22 cellular contexts compared by ENCODE assay signal in the genomic region with DNA sequence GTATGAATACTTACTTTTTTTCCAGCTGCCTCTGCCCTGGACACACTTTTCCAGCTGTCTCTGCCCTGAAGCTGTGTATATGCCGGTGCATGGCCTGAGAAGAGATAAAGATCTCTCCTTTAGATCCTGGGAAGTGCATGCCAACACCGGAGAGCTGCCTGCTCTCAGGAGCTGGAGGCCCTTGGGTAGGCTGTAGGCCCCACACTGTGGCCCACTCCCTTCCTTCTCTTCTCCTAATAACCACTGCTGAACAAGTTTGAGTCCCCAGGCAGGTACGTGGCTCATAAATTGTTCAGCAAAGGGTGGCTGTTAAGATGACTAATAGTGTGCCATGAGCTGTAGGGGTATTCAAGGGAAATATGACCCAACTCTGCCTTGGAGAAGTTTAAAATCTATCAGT.
DNase-seq lines count a peak whose midpoint lies in the region; ATAC-seq, FAIRE-seq and TF ChIP-seq lines count a peak whose summit lies in the region.
"Had no signal": no experiment of that assay in that cellular context is flagged by ENCODE, and none has a peak within 500 bp of the region (broad histone marks: within the 10 kb centered on the region; RNA-seq: fewer than 3 reads in every experiment).

No MANE protein-coding gene starts in this region.

- 0 out of 2 replicates have a peak, but pooled peaks cover 4% of the 10 kb centered on the region for H3K4me1 ChIP-seq in Panc1 (ENCODE audit: control insufficient read depth, insufficient read depth, low read length)
- H3K4me1 ChIP-seq in parathyroid adenoma = peaks cover 3% of the 10 kb centered on the region
- H3K4me1 ChIP-seq in colonic mucosa = no peaks in the 10 kb centered on the region
- H3K4me1 ChIP-seq: heart left ventricle had no signal

- H3K36me3 ChIP-seq in Panc1 (ENCODE audit: control insufficient read depth, insufficient read depth, low read length) (no peaks in the 10 kb centered on the region), bronchial epithelial cell (ENCODE audit: control insufficient read depth, insufficient read depth, low read length) (no peaks in the 10 kb centered on the region), parathyroid adenoma (ENCODE audit: control insufficient read depth, insufficient read depth, low read length) (no peaks in the 10 kb centered on the region), colonic mucosa (no peaks in the 10 kb centered on the region)
- H3K36me3 ChIP-seq: heart left ventricle had no signal

- FAIRE-seq in bronchial epithelial cell (lab: Jason Lieb, UNC) = no peak
- FAIRE-seq: small intestine had no signal

- no peak overlapping the region for H3K4me2 ChIP-seq in parathyroid adenoma (ENCODE audit: low read length)

- H3K27me3 ChIP-seq in Panc1 (ENCODE audit: control insufficient read depth, insufficient read depth, low read length) = no peaks in the 10 kb centered on the region
- no peaks in the 10 kb centered on the region for H3K27me3 ChIP-seq in bronchial epithelial cell (ENCODE audit: control insufficient read depth, insufficient read depth, low read length)
- no peaks in the 10 kb centered on the region for H3K27me3 ChIP-seq in parathyroid adenoma (ENCODE audit: control insufficient read depth, insufficient read depth, low read length)
- H3K27me3 ChIP-seq in colonic mucosa = no peaks in the 10 kb centered on the region

- H3K4me3 ChIP-seq in Panc1 (ENCODE audit: low read depth in 2 of 2, low read length in 2 of 2) = no peak overlapping the region
- H3K4me3 ChIP-seq in bronchial epithelial cell (ENCODE audit: low read depth, low read length) = no peak overlapping the region
- H3K4me3 ChIP-seq in parathyroid adenoma (ENCODE audit: low read depth, low read length) = no peak overlapping the region
- H3K4me3 ChIP-seq in colonic mucosa = no peak overlapping the region
- H3K4me3 ChIP-seq: heart left ventricle had no signal

- peak; percentile 68 for DNase-seq in ELR (ENCODE audit: low read depth)
- no peak for DNase-seq in Panc1 (ENCODE audit: low read depth, low spot score)
- DNase-seq in bronchial epithelial cell (ENCODE audit: low read depth) = peak; percentile 86
- no peak for DNase-seq in colonic mucosa
- no peak for DNase-seq in AG08396 (ENCODE audit: low spot score)
- no peak for DNase-seq in mucosa of gallbladder (ENCODE audit: low spot score)
- DNase-seq in NOMO-1 treated with dmso at 0.1 percent for 144 hours (lab: John Stamatoyannopoulos, UW; ENCODE audit: unreplicated experiment) = no peak
- DNase-seq: activated CD4-positive, CD25-positive, alpha-beta regulatory T cell treated with anti-CD3 and anti-CD28 coated beads, Interleukin-2, amount 50 U/mL, for 72 hours; caudate nucleus; heart left ventricle; HFFc6; immature natural killer cell; mesendoderm; NCI-H146; NCI-H345; NK-92 treated with Interleukin-12 subunit alpha and Interleukin-12 subunit beta, amount 100 ng/mL, for 24 hours; SHP77 treated with DMSO at 0.1 percent for 48 hours; small intestine; stimulated activated CD4-positive, alpha-beta T cell treated with anti-CD3 and anti-CD28 coated beads, Interleukin-4, amount 100 ng/mL, for 24 hours; T-helper 2 cell had no signal

- intact Hi-C loops in Panc1 (cut with micrococcal nuclease; ENCODE audit: unreplicated experiment) (no loop called here), colonic mucosa (cut with DNase I) (no loop called here)

- peak overlapping the region; percentile 12 for H2AFZ ChIP-seq in parathyroid adenoma

- H3K27ac ChIP-seq in Panc1 (ENCODE audit: low read length) = peak overlapping the region; percentile 19; the same call in 1 of the 2 replicates
- no peak overlapping the region for H3K27ac ChIP-seq in parathyroid adenoma
- no peak overlapping the region for H3K27ac ChIP-seq in colonic mucosa
- H3K27ac ChIP-seq: heart left ventricle had no signal

- no peak overlapping the region for H3K9ac ChIP-seq in parathyroid adenoma
- H3K9ac ChIP-seq in colonic mucosa (ENCODE audit: low read depth in 2 of 2, low read length in 2 of 2) = no peak overlapping the region

- no peak for TF ChIP-seq CTCF in Panc1 (IDR thresholded peaks at IDR 0.05)
- no peak for TF ChIP-seq CTCF in bronchial epithelial cell (IDR thresholded peaks at IDR 0.05; ENCODE audit: insufficient read depth, low read length, severe bottlenecking)
- TF ChIP-seq CTCF in parathyroid adenoma (IDR thresholded peaks at IDR 0.05) = no peak
- TF ChIP-seq CTCF in colonic mucosa (IDR thresholded peaks at IDR 0.05) = no peak

- H3K9me3 ChIP-seq in Panc1 (ENCODE audit: control insufficient read depth, insufficient read depth, low read depth, low read length) (no peaks in the 10 kb centered on the region; the same call in 1 of the 2 replicates), parathyroid adenoma (ENCODE audit: control insufficient read depth, low read length) (no peaks in the 10 kb centered on the region), colonic mucosa (no peaks in the 10 kb centered on the region)

- no TSS peak for BruUV-seq in Panc1 (replicated peaks; lab: Mats Ljungman, UMichigan)

- no peaks in the 10 kb centered on the region for H3K79me2 ChIP-seq in parathyroid adenoma

- POLR2A ChIA-PET in Panc1 (lab: Charles Lee) = no interaction called here

- in situ Hi-C loops in Panc1 (cut with HindIII; ENCODE audit: low pct_unique_long_range_greater_than_20kb, low sequenced_read_pairs) = no loop called here

- ATAC-seq in Panc1 = peak; percentile 36
- ATAC-seq: heart left ventricle; natural killer cell treated with Interleukin-12 subunit alpha and Interleukin-12 subunit beta and Interleukin-15 and Interleukin-18, amount 100 ng/mL, for 72 hours had no signal

- CTCF ChIA-PET in Panc1 (lab: Charles Lee) = interaction anchor here (0.6 kb wide), 1 partner anchor 20 kb away, joined by 8 read pairs; no protein-coding TSS in a partner anchor

Comparison
In these comparisons a context has a peak if more than half of its experiments do, and no peak if none do; other contexts are left out.
1. DNase-seq: peak in ELR (single experiment) and bronchial epithelial cell (single experiment); none in Panc1 (single experiment), colonic mucosa (single experiment), AG08396 (single experiment), mucosa of gallbladder (single experiment) and NOMO-1 treated with dmso at 0.1 percent for 144 hours (single experiment).